In genomic region chr11:64804346-64805210, GRCh38 we compare ENCODE assay signal across 9 cellular contexts. TPM values are rescaled to one million over a fixed set of nuclear protein-coding genes. Genes with fewer than 3 reads are reported as not detected.
DNase-seq lines count a peak whose midpoint lies in the region; ATAC-seq, FAIRE-seq and TF ChIP-seq lines count a peak whose summit lies in the region.
"Had no signal": no experiment of that assay in that cellular context is flagged by ENCODE, and none has a peak within 500 bp of the region (broad histone marks: within the 10 kb centered on the region; RNA-seq: fewer than 3 reads in every experiment).

No MANE protein-coding gene starts in this region.

- H3K79me2 ChIP-seq in GM12878 (ENCODE audit: control insufficient read depth, insufficient read depth, low read length): peaks cover 30% of the 10 kb centered on the region

- H3K27me3 ChIP-seq in CD4-positive, CD25-positive, alpha-beta regulatory T cell (ENCODE audit: control insufficient read depth, insufficient read depth, low read length): no peaks in the 10 kb centered on the region
- H3K27me3 ChIP-seq in HUES6 (ENCODE audit: control insufficient read depth, insufficient read depth, low read length): no peaks in the 10 kb centered on the region
- H3K27me3 ChIP-seq in GM12878 (replicated peaks in 1 of 2; ENCODE audit: control insufficient read depth in 2 of 2, insufficient read depth in 2 of 2, low read length in 1 of 2): no peaks in the 10 kb centered on the region
- no peaks in the 10 kb centered on the region for H3K27me3 ChIP-seq in naive thymus-derived CD4-positive, alpha-beta T cell (ENCODE audit: control insufficient read depth in 2 of 2, insufficient read depth in 2 of 2, low read length in 2 of 2)
- no peaks in the 10 kb centered on the region for H3K27me3 ChIP-seq in HAP-1 (ENCODE audit: low read depth)

- peak overlapping the region; percentile 97 for H3K4me2 ChIP-seq in GM12878 (ENCODE audit: control insufficient read depth, insufficient read depth)

- H4K20me1 ChIP-seq in GM12878 (ENCODE audit: control insufficient read depth, insufficient read depth): no peaks in the 10 kb centered on the region

- in situ Hi-C loops in GM12878 (cut with MboI): no loop called here
- in situ Hi-C loops in HAP-1 (cut with MboI; ENCODE audit: low sequenced_read_pairs): no loop called here

- H3K36me3 ChIP-seq in CD4-positive, CD25-positive, alpha-beta regulatory T cell (ENCODE audit: control insufficient read depth, insufficient read depth, low read length): peaks cover 25% of the 10 kb centered on the region
- peaks cover 45% of the 10 kb centered on the region for H3K36me3 ChIP-seq in HUES6 (ENCODE audit: control insufficient read depth, insufficient read depth, low read length)
- H3K36me3 ChIP-seq in GM12878 (ENCODE audit: control insufficient read depth in 2 of 2, insufficient read depth in 2 of 2, low read length in 1 of 2): peaks cover 0 to 5% of the 10 kb centered on the region in 2 experiments; a peak in 3 of 4 replicates
- H3K36me3 ChIP-seq in naive thymus-derived CD4-positive, alpha-beta T cell (ENCODE audit: control insufficient read depth in 2 of 3, insufficient read depth in 3 of 3, low read length in 3 of 3): peaks cover 0 to 54% (median 5%) of the 10 kb centered on the region in 3 experiments
- H3K36me3 ChIP-seq in HAP-1 (replicated peaks): peaks cover 25% of the 10 kb centered on the region

- no peak overlapping the region for H3K4me3 ChIP-seq in CD4-positive, CD25-positive, alpha-beta regulatory T cell (ENCODE audit: low read depth, low read length)
- H3K4me3 ChIP-seq in HUES6 (ENCODE audit: low read depth, low read length) (peak overlapping the region; percentile 83), GM12878 (peak overlapping the region; percentile 81; the same call in 1 of the 2 replicates), HAP-1 (no peak overlapping the region)
- no peak overlapping the region for H3K4me3 ChIP-seq in naive thymus-derived CD4-positive, alpha-beta T cell (ENCODE audit: low read length)

- no peak for TF ChIP-seq RAD21 in GM12878 (IDR thresholded peaks at IDR 0.05; ENCODE audit: insufficient read depth, low read depth, low read length)

- H3K9ac ChIP-seq in HUES6 (ENCODE audit: low read length): no peak overlapping the region
- H3K9ac ChIP-seq in GM12878 (ENCODE audit: control insufficient read depth, insufficient read depth, low read length): peak overlapping the region; percentile 67; the same call in 1 of the 2 replicates

- SMC1A ChIA-PET in GM12878 (lab: Charles Lee; ENCODE audit: uncharacterized antibody, unreplicated experiment): interaction anchor here (1.0 to 1.5 kb wide), 2 partner anchors 44 to 317 kb away, joined by 4 read pairs; partner anchors contain the start of genes FAU and MRPL49

- peaks cover 41% of the 10 kb centered on the region for H3K4me1 ChIP-seq in CD4-positive, CD25-positive, alpha-beta regulatory T cell (ENCODE audit: control insufficient read depth, insufficient read depth, low read length, poor library complexity, severe bottlenecking)
- H3K4me1 ChIP-seq in HUES6 (ENCODE audit: control insufficient read depth, insufficient read depth, low read length) (peaks cover 11% of the 10 kb centered on the region), GM12878 (ENCODE audit: control insufficient read depth, insufficient read depth, low read length) (peaks cover 38% of the 10 kb centered on the region), HAP-1 (peaks cover 13% of the 10 kb centered on the region)
- H3K4me1 ChIP-seq in naive thymus-derived CD4-positive, alpha-beta T cell (ENCODE audit: control insufficient read depth in 2 of 2, insufficient read depth in 2 of 2, low read length in 2 of 2): peaks cover 14 to 31% of the 10 kb centered on the region in 2 donors

- WGBS in GM12878 (ENCODE audit: insufficient coverage, insufficient replicate concordance, low lambda C conversion rate, missing lambda C conversion rate): 90% methylated on average over 41 of the region's 41 CpGs

- TF ChIP-seq POLR2A in GM12878 (IDR thresholded peaks at IDR 0.05; ENCODE audit: low read depth, low read length) (no peak), GM18505 (IDR thresholded peaks at IDR 0.05; ENCODE audit: borderline replicate concordance, extremely low read depth, insufficient read depth, insufficient read length) (no peak)

- peak in 1 of 3 experiments; percentile 18; a peak in 1 of 6 replicates for TF ChIP-seq CTCF in GM12878 (IDR thresholded peaks at IDR 0.05 in 2 of 3, conservative IDR thresholded peaks at IDR 0.05 in 1 of 3; ENCODE audit: control insufficient read depth in 2 of 3, extremely low read depth in 1 of 3, insufficient read depth in 1 of 3, low read depth in 3 of 3, low read length in 3 of 3)
- no peak for TF ChIP-seq CTCF in GM20000 (IDR thresholded peaks at IDR 0.05; ENCODE audit: extremely low read depth, missing control alignments)
- TF ChIP-seq CTCF in omental fat pad (IDR thresholded peaks at IDR 0.05): no peak

- RAD21 ChIA-PET in GM12878 (lab: Charles Lee; ENCODE audit: unreplicated experiment): interaction anchor here (2.8 kb wide), 1 partner anchor 26 kb away, joined by 12 read pairs; the partner anchor contains the start of gene SF1

- peak overlapping the region in 1 of 3 donors; percentile 98 for H3K27ac Mint-ChIP-seq in CD4-positive, CD25-positive, alpha-beta regulatory T cell
- H3K27ac Mint-ChIP-seq in naive thymus-derived CD4-positive, alpha-beta T cell: peak overlapping the region in 7 of 9 donors; percentile 82 to 97 (median 95)

- DNase-seq in CD4-positive, CD25-positive, alpha-beta regulatory T cell: no peak
- DNase-seq in GM12878 (ENCODE audit: low read depth, low spot score) (no peak), HAP-1 (ENCODE audit: low spot score in 2 of 2) (no peak), GM20000 (ENCODE audit: low spot score) (no peak), omental fat pad (ENCODE audit: low spot score) (no peak)
- no peak for DNase-seq in naive thymus-derived CD4-positive, alpha-beta T cell
- DNase-seq: NCI-H526 treated with DMSO at 0.1 percent for 48 hours had no signal

- H3K27ac ChIP-seq in CD4-positive, CD25-positive, alpha-beta regulatory T cell (ENCODE audit: insufficient read depth, low read length, poor library complexity, severe bottlenecking): peak overlapping the region; percentile 96
- H3K27ac ChIP-seq in HUES6 (ENCODE audit: low read depth, low read length) (no peak overlapping the region), GM12878 (ENCODE audit: control insufficient read depth, insufficient read depth) (no peak overlapping the region)
- peak overlapping the region; percentile 98 for H3K27ac ChIP-seq in naive thymus-derived CD4-positive, alpha-beta T cell (ENCODE audit: low read depth, low read length)

- ATAC-seq in CD4-positive, CD25-positive, alpha-beta regulatory T cell (ENCODE audit: low read depth in 2 of 2): no peak
- ATAC-seq in GM12878: no peak
- ATAC-seq in naive thymus-derived CD4-positive, alpha-beta T cell: no peak
- no peak for ATAC-seq in omental fat pad (ENCODE audit: low FRiP score)
- ATAC-seq in GM18505 (IDR thresholded peaks at IDR 0.05; ENCODE audit: unreplicated experiment): no peak

- CTCF ChIA-PET in GM12878 (lab: Yijun Ruan, JAX): interaction anchor here (0.5 to 5.8 kb wide), 5 partner anchors 10 to 65 kb away, joined by 3 to 41 read pairs (median 4); no protein-coding TSS in a partner anchor
- CTCF ChIA-PET in naive thymus-derived CD4-positive, alpha-beta T cell (lab: Charles Lee): interaction anchor here (1.5 kb wide), 1 partner anchor 11 kb away, joined by 4 read pairs; no protein-coding TSS in a partner anchor

- H3K9me3 ChIP-seq in CD4-positive, CD25-positive, alpha-beta regulatory T cell (ENCODE audit: control insufficient read depth in 2 of 2, low read length in 2 of 2): no peaks in the 10 kb centered on the region
- H3K9me3 ChIP-seq in HUES6 (ENCODE audit: control insufficient read depth, insufficient read depth, low read depth, low read length): no peaks in the 10 kb centered on the region
- H3K9me3 ChIP-seq in GM12878 (replicated peaks; ENCODE audit: control insufficient read depth, insufficient read depth, low read length): no peaks in the 10 kb centered on the region
- H3K9me3 ChIP-seq in naive thymus-derived CD4-positive, alpha-beta T cell (ENCODE audit: control insufficient read depth in 2 of 3, low read length in 3 of 3): no peaks in the 10 kb centered on the region
- no peaks in the 10 kb centered on the region for H3K9me3 ChIP-seq in HAP-1

- H3K9me3 Mint-ChIP-seq in CD4-positive, CD25-positive, alpha-beta regulatory T cell: no peaks in the 10 kb centered on the region
- no peaks in the 10 kb centered on the region for H3K9me3 Mint-ChIP-seq in naive thymus-derived CD4-positive, alpha-beta T cell

- no peak overlapping the region for H2AFZ ChIP-seq in GM12878 (ENCODE audit: control insufficient read depth, low read depth, low read length)

- H3K4me3 Mint-ChIP-seq in CD4-positive, CD25-positive, alpha-beta regulatory T cell: peak overlapping the region; percentile 86 to 92 (median 91)
- peak overlapping the region; percentile 85 to 92 (median 88) for H3K4me3 Mint-ChIP-seq in naive thymus-derived CD4-positive, alpha-beta T cell

- no peaks in the 10 kb centered on the region for H3K27me3 Mint-ChIP-seq in CD4-positive, CD25-positive, alpha-beta regulatory T cell
- H3K27me3 Mint-ChIP-seq in naive thymus-derived CD4-positive, alpha-beta T cell: no peaks in the 10 kb centered on the region

- intact Hi-C loops in GM12878 (cut with micrococcal nuclease; ENCODE audit: unreplicated experiment): no loop called here
- intact Hi-C loops in naive thymus-derived CD4-positive, alpha-beta T cell (cut with micrococcal nuclease): loop anchor here in 1 of 2 donors (5.0 kb wide), 1 partner anchor 73 kb away; the partner anchor contains the start of gene EHD1

- TF ChIP-seq EP300 in GM12878 (IDR thresholded peaks at IDR 0.05; ENCODE audit: borderline replicate concordance in 1 of 2, control insufficient read depth in 1 of 2, low read depth in 2 of 2, low read length in 2 of 2): no peak

- peaks cover 0 to 54% (median 14%) of the 10 kb centered on the region in 4 donors for H3K4me1 Mint-ChIP-seq in CD4-positive, CD25-positive, alpha-beta regulatory T cell
- peaks cover 27 to 44% (median 34%) of the 10 kb centered on the region in 7 donors for H3K4me1 Mint-ChIP-seq in naive thymus-derived CD4-positive, alpha-beta T cell

- POLR2A ChIA-PET in GM12878 (lab: Charles Lee): interaction anchor here (0.7 to 5.4 kb wide), 2 partner anchors 25 to 32 kb away, joined by 3 to 33 read pairs; partner anchors contain the start of gene SF1
- POLR2A ChIA-PET in naive thymus-derived CD4-positive, alpha-beta T cell (lab: Charles Lee): interaction anchor here (0.6 to 12.0 kb wide), 9 partner anchors 16 to 565 kb away, joined by 3 to 125 read pairs (median 4); partner anchors contain the start of genes RASGRP2 and SF1

- no peak for FAIRE-seq in GM12878 (lab: Jason Lieb, UNC)

- no TSS peak for BruUV-seq in GM12878 (replicated peaks; lab: Mats Ljungman, UMichigan)

- peaks cover 16% of the 10 kb centered on the region for H3K36me3 Mint-ChIP-seq in CD4-positive, CD25-positive, alpha-beta regulatory T cell
- H3K36me3 Mint-ChIP-seq in naive thymus-derived CD4-positive, alpha-beta T cell: peaks cover 5 to 18% (median 6%) of the 10 kb centered on the region in 5 donors

RNA-seq across cellular contexts. Expression of gene MAP4K2, which starts 1.6 kb away (rescaled TPM):
- 85.0 TPM for total RNA-seq in CD4-positive, CD25-positive, alpha-beta regulatory T cell
- polyA plus RNA-seq in CD4-positive, CD25-positive, alpha-beta regulatory T cell: 10 to 100 TPM; 31.5 to 39.5 (median 34.8) TPM
- total RNA-seq in GM12878 (2013; cell fraction: nucleolus; rRNA removed): 51.0 and 55.9 TPM in 2 replicates
- total RNA-seq in GM12878 (2014; rRNA removed): 66.7 and 74.7 TPM in 2 replicates
- total RNA-seq in GM12878 (2014; rRNA removed; fragmentation: Illumina TruSeq; extraction: Trizol): 36.9 and 41.0 TPM in 2 replicates
- total RNA-seq in GM12878 (2021): 78.1 and 79.2 TPM in 2 replicates
- 11.2 TPM for polyA plus RNA-seq in GM12878 (2011; ENCODE audit: low read depth)
- 27.3 and 49.9 TPM in 2 replicates for polyA plus RNA-seq in GM12878 (2011; rRNA removed)
- polyA plus RNA-seq in GM12878 (2011; cell fraction: cytosol; rRNA removed): 73.2 and 91.2 TPM in 2 replicates
- polyA plus RNA-seq in GM12878 (2011; cell fraction: nucleus; rRNA removed): 284 and 290 TPM in 2 replicates
- polyA plus RNA-seq in GM12878 (2012): 33.8 and 37.8 TPM in 2 replicates
- 16.1 and 42.8 TPM in 2 replicates for polyA plus RNA-seq in GM12878 (2014; fragmentation: Illumina TruSeq; extraction: Trizol)
- polyA plus RNA-seq in GM12878 (2014; fragmentation: Nextera tagmentation; extraction: Ambion mirVana): 1 to 10 TPM in 1 of 2 experiments, under 1 TPM in 1; 0.98 to 4.4 TPM
- polyA plus RNA-seq in GM12878 (2014; rRNA removed): 69.0 and 71.8 TPM in 2 replicates
- polyA plus RNA-seq in GM12878 (2016; fragmentation: Nextera tagmentation; extraction: Ambion mirVana): 10 to 100 TPM; 47.8 to 52.9 TPM
- polyA minus RNA-seq in GM12878 (2011; rRNA and poly(A)+ RNA removed): 58.6 and 101 TPM in 2 replicates
- polyA minus RNA-seq in GM12878 (2011; cell fraction: cytosol; rRNA and poly(A)+ RNA removed): 25.9 and 26.6 TPM in 2 replicates
- polyA minus RNA-seq in GM12878 (2011; cell fraction: nucleus; rRNA and poly(A)+ RNA removed): 50.8 and 62.9 TPM in 2 replicates
- total RNA-seq in naive thymus-derived CD4-positive, alpha-beta T cell: 100 to 1,000 TPM in 2 of 5 experiments, 10 to 100 TPM in 3; 75.2 to 130 (median 84.3) TPM
- 10 to 100 TPM; 40.7 to 63.0 TPM for polyA plus RNA-seq in naive thymus-derived CD4-positive, alpha-beta T cell
- total RNA-seq in omental fat pad: 10 to 100 TPM in 3 of 4 donors, 1 to 10 TPM in 1; 8.5 to 33.3 (median 17.7) TPM

RNA-seq across cellular contexts. Expression of gene MEN1, which starts 5.8 kb away (rescaled TPM):
- total RNA-seq in CD4-positive, CD25-positive, alpha-beta regulatory T cell: 31.3 TPM
- polyA plus RNA-seq in CD4-positive, CD25-positive, alpha-beta regulatory T cell: 10 to 100 TPM; 20.9 to 26.1 (median 24.5) TPM
- total RNA-seq in GM12878 (2013; cell fraction: nucleolus; rRNA removed): 19.7 and 20.0 TPM in 2 replicates
- total RNA-seq in GM12878 (2014; rRNA removed): 14.4 and 19.0 TPM in 2 replicates
- 6.3 and 6.5 TPM in 2 replicates for total RNA-seq in GM12878 (2014; rRNA removed; fragmentation: Illumina TruSeq; extraction: Trizol)
- total RNA-seq in GM12878 (2021): 31.1 and 32.6 TPM in 2 replicates
- 34.2 TPM for polyA plus RNA-seq in GM12878 (2011; ENCODE audit: low read depth)
- polyA plus RNA-seq in GM12878 (2011; rRNA removed): 6.0 and 19.0 TPM in 2 replicates
- 21.8 and 25.3 TPM in 2 replicates for polyA plus RNA-seq in GM12878 (2011; cell fraction: cytosol; rRNA removed)
- polyA plus RNA-seq in GM12878 (2011; cell fraction: nucleus; rRNA removed): 82.8 and 85.9 TPM in 2 replicates
- polyA plus RNA-seq in GM12878 (2012): 23.4 and 25.0 TPM in 2 replicates
- 13.0 and 22.4 TPM in 2 replicates for polyA plus RNA-seq in GM12878 (2014; fragmentation: Illumina TruSeq; extraction: Trizol)
- polyA plus RNA-seq in GM12878 (2014; fragmentation: Nextera tagmentation; extraction: Ambion mirVana): 1 to 10 TPM; 2.5 to 4.1 TPM
- 26.8 and 37.5 TPM in 2 replicates for polyA plus RNA-seq in GM12878 (2014; rRNA removed)
- polyA plus RNA-seq in GM12878 (2016; fragmentation: Nextera tagmentation; extraction: Ambion mirVana): 10 to 100 TPM; 38.9 to 39.7 TPM
- 11.0 and 14.9 TPM in 2 replicates for polyA minus RNA-seq in GM12878 (2011; rRNA and poly(A)+ RNA removed)
- polyA minus RNA-seq in GM12878 (2011; cell fraction: cytosol; rRNA and poly(A)+ RNA removed): 11.9 and 14.7 TPM in 2 replicates
- 11.5 and 17.5 TPM in 2 replicates for polyA minus RNA-seq in GM12878 (2011; cell fraction: nucleus; rRNA and poly(A)+ RNA removed)
- total RNA-seq in naive thymus-derived CD4-positive, alpha-beta T cell: 10 to 100 TPM; 25.7 to 46.4 (median 38.0) TPM
- 10 to 100 TPM; 33.8 to 54.9 TPM for polyA plus RNA-seq in naive thymus-derived CD4-positive, alpha-beta T cell
- 10 to 100 TPM in 3 of 4 donors, 1 to 10 TPM in 1; 7.3 to 20.2 (median 12.2) TPM for total RNA-seq in omental fat pad

RNA-seq across cellular contexts. Expression of gene SF1, which starts 26.2 kb away (rescaled TPM):
- 1,361 TPM for total RNA-seq in CD4-positive, CD25-positive, alpha-beta regulatory T cell
- polyA plus RNA-seq in CD4-positive, CD25-positive, alpha-beta regulatory T cell: 100 to 1,000 TPM in 1 of 4 donors, 10 to 100 TPM in 3; 75.0 to 100 (median 89.3) TPM
- 483 and 541 TPM in 2 replicates for total RNA-seq in GM12878 (2013; cell fraction: nucleolus; rRNA removed)
- total RNA-seq in GM12878 (2014; rRNA removed) (88.2 and 111 TPM in 2 replicates), GM12878 (2014; rRNA removed; fragmentation: Illumina TruSeq; extraction: Trizol) (76.0 and 84.4 TPM in 2 replicates), GM12878 (2021) (327 and 337 TPM in 2 replicates), omental fat pad (100 to 1,000 TPM; 209 to 411 (median 320) TPM)
- polyA plus RNA-seq in GM12878 (2011; ENCODE audit: low read depth): 194 TPM
- polyA plus RNA-seq in GM12878 (2011; rRNA removed) (82.5 and 84.8 TPM in 2 replicates), GM12878 (2014; fragmentation: Illumina TruSeq; extraction: Trizol) (216 and 280 TPM in 2 replicates), GM12878 (2014; fragmentation: Nextera tagmentation; extraction: Ambion mirVana) (10 to 100 TPM; 13.6 to 29.6 TPM), GM12878 (2014; rRNA removed) (155 and 172 TPM in 2 replicates), GM12878 (2016; fragmentation: Nextera tagmentation; extraction: Ambion mirVana) (100 to 1,000 TPM in 1 of 2 experiments, 10 to 100 TPM in 1; 97.4 to 109 TPM)
- 66.7 and 83.7 TPM in 2 replicates for polyA plus RNA-seq in GM12878 (2011; cell fraction: cytosol; rRNA removed)
- polyA plus RNA-seq in GM12878 (2011; cell fraction: nucleus; rRNA removed): 212 and 291 TPM in 2 replicates
- 178 and 252 TPM in 2 replicates for polyA plus RNA-seq in GM12878 (2012)
- polyA minus RNA-seq in GM12878 (2011; rRNA and poly(A)+ RNA removed): 79.1 and 94.2 TPM in 2 replicates
- polyA minus RNA-seq in GM12878 (2011; cell fraction: cytosol; rRNA and poly(A)+ RNA removed): 53.6 and 66.4 TPM in 2 replicates
- polyA minus RNA-seq in GM12878 (2011; cell fraction: nucleus; rRNA and poly(A)+ RNA removed): 124 and 191 TPM in 2 replicates
- total RNA-seq in naive thymus-derived CD4-positive, alpha-beta T cell: 1,000 to 10,000 TPM in 2 of 5 experiments, 100 to 1,000 TPM in 3; 462 to 1,612 (median 904) TPM
- polyA plus RNA-seq in naive thymus-derived CD4-positive, alpha-beta T cell: 100 to 1,000 TPM; 101 to 155 TPM

RNA-seq across cellular contexts. Expression of gene CDC42BPG, which starts 39.9 kb away (rescaled TPM):
- total RNA-seq in CD4-positive, CD25-positive, alpha-beta regulatory T cell: 11.6 TPM
- under 1 TPM in 2 of 4 donors, not detected in 2; 0.11 to 0.13 TPM for polyA plus RNA-seq in CD4-positive, CD25-positive, alpha-beta regulatory T cell
- 0.73 and 1.6 TPM in 2 replicates for total RNA-seq in GM12878 (2013; cell fraction: nucleolus; rRNA removed)
- total RNA-seq in GM12878 (2014; rRNA removed) (0.11 and 1.3 TPM in 2 replicates), GM12878 (2014; rRNA removed; fragmentation: Illumina TruSeq; extraction: Trizol) (0.09 TPM in 2 replicates), GM12878 (2021) (0.36 and 0.45 TPM in 2 replicates), omental fat pad (under 1 TPM; 0.19 to 0.48 (median 0.42) TPM)
- 0.10 TPM for polyA plus RNA-seq in GM12878 (2011; ENCODE audit: low read depth)
- polyA plus RNA-seq in GM12878 (2011; rRNA removed) (0.04 and 0.12 TPM in 2 replicates), GM12878 (2014; fragmentation: Illumina TruSeq; extraction: Trizol) (0.03 and 0.46 TPM in 2 replicates), GM12878 (2014; fragmentation: Nextera tagmentation; extraction: Ambion mirVana) (under 1 TPM in 1 of 2 experiments, not detected in 1; 0.02 TPM), GM12878 (2014; rRNA removed) (0.44 and 0.53 TPM in 2 replicates), GM12878 (2016; fragmentation: Nextera tagmentation; extraction: Ambion mirVana) (under 1 TPM; 0.04 TPM)
- 0.10 and 0.13 TPM in 2 replicates for polyA plus RNA-seq in GM12878 (2011; cell fraction: cytosol; rRNA removed)
- polyA plus RNA-seq in GM12878 (2011; cell fraction: nucleus; rRNA removed): 0.48 and 0.92 TPM in 2 replicates
- polyA plus RNA-seq in GM12878 (2012): 0.22 and 0.45 TPM in 2 replicates
- polyA minus RNA-seq in GM12878 (2011; rRNA and poly(A)+ RNA removed): 0.05 TPM in 1 of 2 replicates, not detected in the other
- polyA minus RNA-seq in GM12878 (2011; cell fraction: cytosol; rRNA and poly(A)+ RNA removed): 0.13 TPM in 1 of 2 replicates, not detected in the other
- 0.19 and 0.24 TPM in 2 replicates for polyA minus RNA-seq in GM12878 (2011; cell fraction: nucleus; rRNA and poly(A)+ RNA removed)
- total RNA-seq in naive thymus-derived CD4-positive, alpha-beta T cell: 1 to 10 TPM in 4 of 5 experiments, under 1 TPM in 1; 0.22 to 9.2 (median 8.1) TPM
- polyA plus RNA-seq in naive thymus-derived CD4-positive, alpha-beta T cell: under 1 TPM; 0.27 to 0.47 TPM

RNA-seq across cellular contexts. Expression of gene PYGM, which starts 44.8 kb away (rescaled TPM):
- total RNA-seq in CD4-positive, CD25-positive, alpha-beta regulatory T cell: 10.9 TPM
- under 1 TPM in 2 of 4 donors, not detected in 2; 0.17 to 0.43 TPM for polyA plus RNA-seq in CD4-positive, CD25-positive, alpha-beta regulatory T cell
- total RNA-seq in GM12878 (2013; cell fraction: nucleolus; rRNA removed): 2.2 and 3.1 TPM in 2 replicates
- total RNA-seq in GM12878 (2014; rRNA removed) (0.27 and 0.34 TPM in 2 replicates), GM12878 (2014; rRNA removed; fragmentation: Illumina TruSeq; extraction: Trizol) (0.23 and 0.27 TPM in 2 replicates), GM12878 (2021) (0.28 and 0.35 TPM in 2 replicates), omental fat pad (10 to 100 TPM in 2 of 4 donors, 1 to 10 TPM in 2; 2.1 to 25.9 (median 12.2) TPM)
- 0.42 TPM for polyA plus RNA-seq in GM12878 (2011; ENCODE audit: low read depth)
- polyA plus RNA-seq in GM12878 (2011; rRNA removed) (0.32 and 0.33 TPM in 2 replicates), GM12878 (2014; fragmentation: Illumina TruSeq; extraction: Trizol) (0.19 TPM in 1 of 2 replicates, not detected in the other), GM12878 (2014; fragmentation: Nextera tagmentation; extraction: Ambion mirVana) (under 1 TPM; 0.04 to 0.08 TPM), GM12878 (2014; rRNA removed) (0.61 and 3.7 TPM in 2 replicates), GM12878 (2016; fragmentation: Nextera tagmentation; extraction: Ambion mirVana) (under 1 TPM in 1 of 2 experiments, not detected in 1; 0.04 TPM)
- polyA plus RNA-seq in GM12878 (2011; cell fraction: cytosol; rRNA removed): 0.19 and 0.20 TPM in 2 replicates
- 1.1 and 1.4 TPM in 2 replicates for polyA plus RNA-seq in GM12878 (2011; cell fraction: nucleus; rRNA removed)
- polyA plus RNA-seq in GM12878 (2012): 0.80 and 0.88 TPM in 2 replicates
- polyA minus RNA-seq in GM12878 (2011; rRNA and poly(A)+ RNA removed): 0.72 and 0.95 TPM in 2 replicates
- polyA minus RNA-seq in GM12878 (2011; cell fraction: cytosol; rRNA and poly(A)+ RNA removed): not detected in 2 replicates
- 0.48 and 2.0 TPM in 2 replicates for polyA minus RNA-seq in GM12878 (2011; cell fraction: nucleus; rRNA and poly(A)+ RNA removed)
- total RNA-seq in naive thymus-derived CD4-positive, alpha-beta T cell: 10 to 100 TPM in 4 of 5 experiments, 1 to 10 TPM in 1; 8.0 to 16.2 (median 13.9) TPM
- under 1 TPM; 0.26 to 0.64 TPM for polyA plus RNA-seq in naive thymus-derived CD4-positive, alpha-beta T cell

Comparison
In these comparisons a context has a peak if more than half of its experiments do, and no peak if none do; other contexts are left out.
1. H3K27ac ChIP-seq: peak in CD4-positive, CD25-positive, alpha-beta regulatory T cell (single experiment) and naive thymus-derived CD4-positive, alpha-beta T cell (single experiment); none in HUES6 (single experiment) and GM12878 (single experiment).
2. H3K4me3 ChIP-seq: peak in HUES6 (single experiment) and GM12878 (single experiment); none in CD4-positive, CD25-positive, alpha-beta regulatory T cell (single experiment), naive thymus-derived CD4-positive, alpha-beta T cell (single experiment) and HAP-1 (single experiment).